ENCODE assay signal across 19 cellular contexts in genomic region chr1:94104127-94104684, GRCh38. TPM values are rescaled to one million over a fixed set of nuclear protein-coding genes. Genes with fewer than 3 reads are reported as not detected.
"Had no signal": no experiment of that assay in that cellular context is flagged by ENCODE, and none has a peak within 500 bp of the region (broad histone marks: within the 10 kb centered on the region; RNA-seq: fewer than 3 reads in every experiment).

No MANE protein-coding gene starts in this region.

- H3K4me1 ChIP-seq: adrenal gland, gastrocnemius medialis, pancreas had no signal

- H3K9me3 Mint-ChIP-seq: activated naive CD4-positive, alpha-beta T cell treated with anti-CD3 and anti-CD28 coated beads, Interleukin-2, amount 50 U/mL, for 72 hours; activated T-helper 1 cell treated with anti-CD3 and anti-CD28 coated beads, Interleukin-12 subunit alpha, Interleukin-12 subunit beta, Interleukin-2, Interleukin-4 antibody, amounts not matched to agents 30 ng/mL and 10 ng/mL and 1 ng/mL, durations not matched to agents 14 hours and 24 hours and 36 hours had no signal

- ATAC-seq: activated naive CD4-positive, alpha-beta T cell treated with anti-CD3 and anti-CD28 coated beads, Interleukin-2, amount 50 U/mL, for 72 hours; esophagus mucosa; gastrocnemius medialis; mucosa of descending colon; pancreas; stimulated activated naive B cell treated with anti-CD40 and anti-IgM and Interleukin-4, amounts not matched to agents 10 μg/mL and 1 μg/mL and 100 μg/mL, for 72 hours had no signal

- H3K9me3 ChIP-seq: adrenal gland, gastrocnemius medialis, left ventricle myocardium inferior, mucosa of descending colon, pancreas, tibial artery, uterus had no signal

- H3K27ac ChIP-seq: adrenal gland, coronary artery, gastrocnemius medialis, left ventricle myocardium inferior, pancreas, tibial artery, uterus had no signal

- H3K4me3 ChIP-seq: adrenal gland, coronary artery, gastrocnemius medialis, left ventricle myocardium inferior, mucosa of descending colon, pancreas, tibial artery, uterus had no signal

- H3K36me3 Mint-ChIP-seq: activated naive CD4-positive, alpha-beta T cell treated with anti-CD3 and anti-CD28 coated beads, Interleukin-2, amount 50 U/mL, for 72 hours; stimulated activated naive B cell treated with anti-CD40 and anti-IgM and Interleukin-4, amounts not matched to agents 10 μg/mL and 1 μg/mL and 100 μg/mL, for 72 hours had no signal

- FAIRE-seq: pancreas had no signal

- H3K4me3 Mint-ChIP-seq: activated T-helper 1 cell treated with anti-CD3 and anti-CD28 coated beads, Interleukin-12 subunit alpha, Interleukin-12 subunit beta, Interleukin-2, Interleukin-4 antibody, amounts not matched to agents 30 ng/mL and 10 ng/mL and 1 ng/mL, durations not matched to agents 14 hours and 24 hours and 36 hours; naive B cell; stimulated activated naive B cell treated with anti-CD40 and anti-IgM and Interleukin-4, amounts not matched to agents 10 μg/mL and 1 μg/mL and 100 μg/mL, for 72 hours had no signal

- H3K27me3 ChIP-seq: gastrocnemius medialis, pancreas, tibial artery, uterus had no signal

- DNase-seq: activated CD4-positive, alpha-beta T cell treated with anti-CD3 and anti-CD28 coated beads, Interleukin-2, amount 50 U/mL, for 4 hours; activated gamma-delta T cell treated with Interleukin-2 at 50 U/mL for 16 hours; adrenal gland; central memory CD4-positive, alpha-beta T cell; gastrocnemius medialis; kidney glomerular epithelial cell; left ventricle myocardium inferior; mucosa of descending colon; naive B cell; pancreas; stimulated activated naive B cell treated with anti-CD40 and anti-IgM and Interleukin-4, amounts not matched to agents 10 μg/mL and 1 μg/mL and 100 μg/mL, for 72 hours; SW 1271; T-helper 2 cell; tibial artery had no signal

- H3K36me3 ChIP-seq: adrenal gland, gastrocnemius medialis, left ventricle myocardium inferior, pancreas, tibial artery, uterus had no signal

- H3K27ac Mint-ChIP-seq: activated naive CD4-positive, alpha-beta T cell treated with anti-CD3 and anti-CD28 coated beads, Interleukin-2, amount 50 U/mL, for 72 hours; activated T-helper 1 cell treated with anti-CD3 and anti-CD28 coated beads, Interleukin-12 subunit alpha, Interleukin-12 subunit beta, Interleukin-2, Interleukin-4 antibody, amounts not matched to agents 30 ng/mL and 10 ng/mL and 1 ng/mL, durations not matched to agents 14 hours and 24 hours and 36 hours; naive B cell; stimulated activated naive B cell treated with anti-CD40 and anti-IgM and Interleukin-4, amounts not matched to agents 10 μg/mL and 1 μg/mL and 100 μg/mL, for 72 hours had no signal

RNA-seq across cellular contexts. Expression of gene ABCA4, which starts 16.7 kb away (rescaled TPM):
- total RNA-seq: activated naive CD4-positive, alpha-beta T cell treated with anti-CD3 and anti-CD28 coated beads, Interleukin-2, amount 50 U/mL, for 72 hours; activated T-helper 1 cell treated with anti-CD3 and anti-CD28 coated beads, Interleukin-12 subunit alpha, Interleukin-12 subunit beta, Interleukin-2, Interleukin-4 antibody, amounts not matched to agents 30 ng/mL and 10 ng/mL and 1 ng/mL, durations not matched to agents 14 hours and 24 hours and 36 hours; gastrocnemius medialis had no signal
